ENCODE assay signal across 16 cellular contexts in genomic region chr6:1949533-1949932, GRCh38.
DNase-seq lines count a peak whose midpoint lies in the region; ATAC-seq and TF ChIP-seq lines count a peak whose summit lies in the region.
"Had no signal": no experiment of that assay in that cellular context is flagged by ENCODE, and none has a peak within 500 bp of the region (broad histone marks: within the 10 kb centered on the region; RNA-seq: fewer than 3 reads in every experiment).

No MANE protein-coding gene starts in this region.

- DNase-seq in AML-193 (lab: John Stamatoyannopoulos, UW) = peak; percentile 82 to 89
- peak; percentile 85 for DNase-seq in NB4 (ENCODE audit: low read depth)
- peak; percentile 56 for DNase-seq in amniotic epithelial cell (ENCODE audit: low read depth)
- DNase-seq in fibroblast of villous mesenchyme (ENCODE audit: low read depth) = peak; percentile 28
- DNase-seq in amygdala (lab: John Stamatoyannopoulos, UW) = no peak
- DNase-seq in cerebellar nuclear complex (lab: John Stamatoyannopoulos, UW) = no peak
- DNase-seq in Right ventricle myocardium superior = no peak
- no peak for DNase-seq in activated CD4-positive, alpha-beta T cell treated with anti-CD3 and anti-CD28 coated beads, Interleukin-2, amount 50 U/mL, for 4 hours
- DNase-seq: CD4-positive, CD25-positive, alpha-beta regulatory T cell; left ventricle myocardium superior; MG63; NCI-H2029; NCI-H510A; stimulated activated CD4-positive, alpha-beta T cell treated with anti-CD3 and anti-CD28 coated beads, Interleukin-15, amount 100 ng/mL, for 24 hours had no signal

- intact Hi-C loops in Right ventricle myocardium superior (cut with DNase I) = no loop called here

- no peak for TF ChIP-seq POLR2A in NB4 (IDR thresholded peaks at IDR 0.05; ENCODE audit: extremely low read depth, insufficient read length)

- H3K4me3 ChIP-seq in NB4 (ENCODE audit: low read depth, low read length) (no peak overlapping the region), fibroblast of villous mesenchyme (ENCODE audit: low read depth, low read length) (no peak overlapping the region)
- H3K4me3 ChIP-seq: MG63, SJSA1 had no signal

- TF ChIP-seq CTCF in NB4 (IDR thresholded peaks at IDR 0.05; ENCODE audit: low read depth, low read length) = no peak
- no peak for TF ChIP-seq CTCF in fibroblast of villous mesenchyme (IDR thresholded peaks at IDR 0.05; ENCODE audit: insufficient read depth, low read depth, low read length)

- no peak for ATAC-seq in Right ventricle myocardium superior (ENCODE audit: poor library complexity)
- ATAC-seq: activated CD4-positive, CD25-positive, alpha-beta regulatory T cell treated with anti-CD3 and anti-CD28 coated beads, Interleukin-2, amount 50 U/mL, for 24 hours; left ventricle myocardium superior had no signal

Comparison
In these comparisons a context has a peak if more than half of its experiments do, and no peak if none do; other contexts are left out.
1. DNase-seq: peak in AML-193 (2 of 2), NB4 (single experiment), amniotic epithelial cell (single experiment) and fibroblast of villous mesenchyme (single experiment); none in amygdala (0 of 56), cerebellar nuclear complex (0 of 2), Right ventricle myocardium superior (single experiment) and activated CD4-positive, alpha-beta T cell treated with anti-CD3 and anti-CD28 coated beads, Interleukin-2, amount 50 U/mL, for 4 hours (0 of 2).